ENCODE assay signal across 26 cellular contexts in genomic region chr7:159075563-159076238, GRCh38.
DNase-seq lines count a peak whose midpoint lies in the region; ATAC-seq and TF ChIP-seq lines count a peak whose summit lies in the region.
"Had no signal": no experiment of that assay in that cellular context is flagged by ENCODE, and none has a peak within 500 bp of the region (broad histone marks: within the 10 kb centered on the region; RNA-seq: fewer than 3 reads in every experiment).

No MANE protein-coding gene starts in this region.

- no peak overlapping the region for H3K27ac ChIP-seq in breast epithelium
- H3K27ac ChIP-seq in mammary epithelial cell (ENCODE audit: insufficient read depth, low read depth, low read length): no peak overlapping the region
- H3K27ac ChIP-seq in left ventricle myocardium inferior (replicated peaks): peak overlapping the region; percentile 73
- H3K27ac ChIP-seq in neuronal stem cell (replicated peaks; ENCODE audit: low read length): no peak overlapping the region
- peak overlapping the region; percentile 30 for H3K27ac ChIP-seq in vagina
- H3K27ac ChIP-seq: A549, foreskin keratinocyte, skin epidermis had no signal

- H3K23ac ChIP-seq in neuronal stem cell (ENCODE audit: low read depth, low read length, poor library complexity): no peak overlapping the region

- WGBS in mammary epithelial cell (ENCODE audit: low coverage, missing lambda C conversion rate): 52% methylated on average over 12 of the region's 17 CpGs
- no CpG with 5 or more reads among the region's 17 CpGs for WGBS in neuronal stem cell (ENCODE audit: extremely low coverage in 2 of 2, insufficient read length in 2 of 2, insufficient replicate concordance in 1 of 2), 2 donors

- no peaks in the 10 kb centered on the region for H3K4me1 ChIP-seq in breast epithelium
- H3K4me1 ChIP-seq in mammary epithelial cell (ENCODE audit: insufficient read depth, low read length): no peaks in the 10 kb centered on the region
- H3K4me1 ChIP-seq in left ventricle myocardium inferior: peaks cover 12% of the 10 kb centered on the region
- peaks cover under 1% of the 10 kb centered on the region in 2 donors for H3K4me1 ChIP-seq in neuronal stem cell (ENCODE audit: control insufficient read depth in 2 of 2, insufficient read depth in 1 of 2, low read depth in 1 of 2, low read length in 2 of 2)
- peaks cover 4% of the 10 kb centered on the region for H3K4me1 ChIP-seq in vagina
- H3K4me1 ChIP-seq: A549, foreskin keratinocyte, Peyer's patch had no signal

- H3K9ac ChIP-seq in mammary epithelial cell (ENCODE audit: insufficient read depth, low read length) (no peak overlapping the region), neuronal stem cell (ENCODE audit: low read depth, low read length, poor library complexity) (no peak overlapping the region)

- H3K14ac ChIP-seq in neuronal stem cell (ENCODE audit: low read length): no peak overlapping the region

- H2AK5ac ChIP-seq in neuronal stem cell (ENCODE audit: low read depth, low read length): peak overlapping the region; percentile 20

- TF ChIP-seq CTCF in breast epithelium (IDR thresholded peaks at IDR 0.05): no peak
- no peak for TF ChIP-seq CTCF in mammary epithelial cell (conservative IDR thresholded peaks at IDR 0.05 in 1 of 2, IDR thresholded peaks at IDR 0.05 in 1 of 2; ENCODE audit: extremely low read depth in 1 of 2, insufficient read depth in 1 of 2, low read depth in 1 of 2, low read length in 2 of 2)
- no peak for TF ChIP-seq CTCF in left ventricle myocardium inferior (IDR thresholded peaks at IDR 0.05; ENCODE audit: borderline replicate concordance)
- TF ChIP-seq CTCF in vagina (IDR thresholded peaks at IDR 0.05): no peak
- TF ChIP-seq CTCF in GM10248 (IDR thresholded peaks at IDR 0.05; ENCODE audit: control extremely low read depth, extremely low read depth, low read depth, missing control alignments): no peak

- no peaks in the 10 kb centered on the region for H3K79me1 ChIP-seq in neuronal stem cell (ENCODE audit: low read depth, low read length)

- H3K9me3 ChIP-seq in breast epithelium (no peaks in the 10 kb centered on the region), mammary epithelial cell (replicated peaks; ENCODE audit: insufficient read depth, low read length) (peaks cover 11% of the 10 kb centered on the region), left ventricle myocardium inferior (replicated peaks) (no peaks in the 10 kb centered on the region), neuronal stem cell (replicated peaks in 1 of 2; ENCODE audit: control insufficient read depth in 2 of 2, insufficient read depth in 1 of 2, low read depth in 1 of 2, low read length in 2 of 2) (no peaks in the 10 kb centered on the region), vagina (no peaks in the 10 kb centered on the region)
- H3K9me3 ChIP-seq: A549, Peyer's patch had no signal

- DNase-seq in breast epithelium (ENCODE audit: low spot score in 2 of 2) (peak; percentile 9 to 34), mammary epithelial cell (no peak), left ventricle myocardium inferior (no peak), neuronal stem cell (ENCODE audit: low spot score) (no peak), vagina (ENCODE audit: extremely low spot score in 2 of 2) (peak; percentile 7 to 80), GOT3 (lab: John Stamatoyannopoulos, UW) (no peak), GM10248 (ENCODE audit: extremely low spot score) (no peak)
- DNase-seq: activated T-cell treated with anti-CD3 and anti-CD28 coated beads, Interleukin-2, amount 50 U/mL, for 24 hours; caudate nucleus; CD4-positive, CD25-positive, alpha-beta regulatory T cell; DND-41; foreskin keratinocyte; HFFc6; hypothalamus; midbrain; NCI-H2107; NCI-H345; NCI-H748 treated with DMSO at 0.1 percent for 48 hours; Peyer's patch; stimulated activated naive B cell treated with anti-CD40 and anti-IgM and Interleukin-4, amounts not matched to agents 10 μg/mL and 1 μg/mL and 100 μg/mL, for 72 hours had no signal

- H3K36me3 ChIP-seq in breast epithelium (no peaks in the 10 kb centered on the region), mammary epithelial cell (ENCODE audit: insufficient read depth, low read length) (no peaks in the 10 kb centered on the region), left ventricle myocardium inferior (no peaks in the 10 kb centered on the region), neuronal stem cell (replicated peaks in 1 of 2; ENCODE audit: control insufficient read depth in 2 of 2, insufficient read depth in 2 of 2, low read length in 2 of 2) (no peaks in the 10 kb centered on the region), vagina (no peaks in the 10 kb centered on the region)
- H3K36me3 ChIP-seq: Peyer's patch had no signal

- BruUV-seq in mammary epithelial cell (replicated peaks; lab: Mats Ljungman, UMichigan): no TSS peak

- H3K4ac ChIP-seq in neuronal stem cell (ENCODE audit: low read length): no peak overlapping the region

- CTCF ChIA-PET in mammary epithelial cell (lab: Charles Lee; ENCODE audit: low non-redundant PET): no interaction called here
- CTCF ChIA-PET in GM10248 (lab: Yijun Ruan, JAX): interaction anchor here (0.8 to 1.3 kb wide), 2 partner anchors 10 to 42 kb away, joined by 3 read pairs; no protein-coding TSS in a partner anchor

- H3K4me3 ChIP-seq in breast epithelium (no peak overlapping the region), mammary epithelial cell (replicated peaks in 1 of 3; ENCODE audit: insufficient read depth in 1 of 3, low read depth in 2 of 3, low read length in 3 of 3) (no peak overlapping the region), left ventricle myocardium inferior (no peak overlapping the region), neuronal stem cell (ENCODE audit: low read length in 2 of 2) (no peak overlapping the region), vagina (no peak overlapping the region)
- H3K4me3 ChIP-seq: A549, Peyer's patch, skin epidermis had no signal

- H4K8ac ChIP-seq in neuronal stem cell (ENCODE audit: low read depth, low read length): no peak overlapping the region

- H2AFZ ChIP-seq in mammary epithelial cell (ENCODE audit: low read depth, low read length): no peak overlapping the region
- H2AFZ ChIP-seq in neuronal stem cell (ENCODE audit: low read length): no peak overlapping the region

- H3K27me3 ChIP-seq in breast epithelium (no peaks in the 10 kb centered on the region), mammary epithelial cell (ENCODE audit: insufficient read depth, low read length) (no peaks in the 10 kb centered on the region), left ventricle myocardium inferior (ENCODE audit: low read depth) (no peaks in the 10 kb centered on the region), neuronal stem cell (ENCODE audit: control insufficient read depth in 3 of 3, insufficient read depth in 3 of 3, low read depth in 1 of 3, low read length in 3 of 3) (peaks cover 0 to 10% (median 0%) of the 10 kb centered on the region in 3 experiments), vagina (no peaks in the 10 kb centered on the region)
- H3K27me3 ChIP-seq: foreskin keratinocyte, Peyer's patch had no signal

- dilution Hi-C loops in mammary epithelial cell (cut with HindIII; ENCODE audit: low sequenced_read_pairs): loop anchor here (10.0 kb wide), 1 partner anchor 49 kb away; no protein-coding TSS in a partner anchor

- H3K18ac ChIP-seq in neuronal stem cell (ENCODE audit: low read length): no peak overlapping the region

- H3K79me2 ChIP-seq in mammary epithelial cell (ENCODE audit: insufficient read depth, low read length): no peaks in the 10 kb centered on the region

- TF ChIP-seq POLR2A in breast epithelium (IDR thresholded peaks at IDR 0.05) (no peak), vagina (IDR thresholded peaks at IDR 0.05) (no peak)

- no peak overlapping the region for H2BK5ac ChIP-seq in neuronal stem cell (ENCODE audit: low read length)

- H3K4me2 ChIP-seq in mammary epithelial cell (ENCODE audit: insufficient read depth, low read depth, low read length) (no peak overlapping the region), neuronal stem cell (ENCODE audit: insufficient read depth, low read length, poor library complexity, severe bottlenecking) (no peak overlapping the region)
- H3K4me2 ChIP-seq: A549 had no signal

- no peak overlapping the region for H2BK120ac ChIP-seq in neuronal stem cell (ENCODE audit: low read depth, low read length)

- H4K20me1 ChIP-seq in mammary epithelial cell (ENCODE audit: insufficient read depth, low read length): no peaks in the 10 kb centered on the region

- H2BK12ac ChIP-seq in neuronal stem cell (ENCODE audit: low read length): no peak overlapping the region

- ATAC-seq in GM21360 (IDR thresholded peaks at IDR 0.05; ENCODE audit: unreplicated experiment): no peak
- ATAC-seq: esophagus mucosa; foreskin keratinocyte; left lobe of liver; naive thymus-derived CD4-positive, alpha-beta T cell; stimulated activated naive B cell treated with anti-CD40 and anti-IgM and Interleukin-4, amounts not matched to agents 10 μg/mL and 1 μg/mL and 100 μg/mL, for 72 hours had no signal

- in situ Hi-C loops in mammary epithelial cell (cut with MboI; ENCODE audit: low sequenced_read_pairs in 2 of 2): no loop called here

- no peak overlapping the region for H4K91ac ChIP-seq in neuronal stem cell (ENCODE audit: low read depth, low read length, poor library complexity)

- POLR2A ChIA-PET in GM10248 (lab: Yijun Ruan, JAX): no interaction called here

- intact Hi-C loops in breast epithelium (cut with DNase I; ENCODE audit: low total_unique reads): no loop called here
- intact Hi-C loops in mammary epithelial cell (cut with micrococcal nuclease): no loop called here
- intact Hi-C loops in left ventricle myocardium inferior (cut with micrococcal nuclease): no loop called here
- intact Hi-C loops in vagina (cut with DNase I): loop anchor here (2.0 kb wide), 1 partner anchor 17 kb away; no protein-coding TSS in a partner anchor

- no peak overlapping the region for H2BK15ac ChIP-seq in neuronal stem cell (ENCODE audit: low read length)

Comparison
In these comparisons a context has a peak if more than half of its experiments do, and no peak if none do; other contexts are left out.
1. DNase-seq: peak in breast epithelium (2 of 2) and vagina (2 of 2); none in mammary epithelial cell (single experiment), left ventricle myocardium inferior (single experiment), neuronal stem cell (single experiment), GOT3 (single experiment) and GM10248 (single experiment).
2. H3K27ac ChIP-seq: peak in left ventricle myocardium inferior (single experiment) and vagina (single experiment); none in breast epithelium (0 of 2), mammary epithelial cell (single experiment) and neuronal stem cell (single experiment).